In the genomic region with DNA sequence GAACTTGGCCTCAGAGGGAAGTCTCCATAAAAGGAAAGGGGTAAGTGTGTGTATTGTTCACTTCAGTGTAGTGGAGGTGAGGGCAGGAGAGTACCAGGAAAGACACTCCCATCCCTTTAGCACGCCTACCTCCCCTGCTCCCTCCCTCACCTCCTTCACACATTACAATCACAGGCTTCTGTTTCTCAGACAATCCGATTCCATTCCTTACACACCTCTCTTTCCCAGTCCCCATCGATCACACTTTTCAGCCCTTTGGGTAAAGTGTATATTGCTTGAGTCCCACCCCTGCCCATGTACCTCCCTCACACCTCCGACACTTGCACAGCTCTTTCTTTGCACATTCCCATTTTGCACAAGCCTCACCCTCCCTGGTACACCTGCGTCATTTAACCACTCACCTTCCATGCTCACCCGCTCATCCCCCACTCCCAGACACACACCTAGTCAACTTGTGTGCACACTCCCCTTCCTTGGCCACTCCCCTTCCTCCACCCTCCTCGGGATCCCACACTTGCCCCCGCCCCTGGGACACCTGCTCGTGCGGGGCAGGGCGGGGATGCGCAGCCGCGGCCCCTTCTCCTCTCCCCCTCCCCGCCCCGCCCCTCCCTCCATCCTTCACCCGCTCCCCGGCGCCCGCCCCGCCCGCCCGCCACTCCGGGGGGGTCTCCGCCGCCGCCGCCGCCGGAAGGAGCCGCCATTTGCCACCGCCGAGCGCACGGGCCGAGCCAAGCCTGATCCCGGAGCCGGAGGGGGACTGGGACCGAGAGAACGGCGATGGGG, we compare ENCODE assay signal across 7 cellular contexts. TPM values are rescaled to one million over a fixed set of nuclear protein-coding genes. Genes with fewer than 3 reads are reported as not detected.
DNase-seq lines count a peak whose midpoint lies in the region; ATAC-seq and TF ChIP-seq lines count a peak whose summit lies in the region.

A gene with protein sequence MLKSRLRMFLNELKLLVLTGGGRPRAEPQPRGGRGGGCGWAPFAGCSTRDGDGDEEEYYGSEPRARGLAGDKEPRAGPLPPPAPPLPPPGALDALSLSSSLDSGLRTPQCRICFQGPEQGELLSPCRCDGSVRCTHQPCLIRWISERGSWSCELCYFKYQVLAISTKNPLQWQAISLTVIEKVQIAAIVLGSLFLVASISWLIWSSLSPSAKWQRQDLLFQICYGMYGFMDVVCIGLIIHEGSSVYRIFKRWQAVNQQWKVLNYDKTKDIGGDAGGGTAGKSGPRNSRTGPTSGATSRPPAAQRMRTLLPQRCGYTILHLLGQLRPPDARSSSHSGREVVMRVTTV (plus strand): TSS at position 693 of the 783 bp plus-strand sequence. CDS start 426 bp downstream, outside the sequence.

- no peaks in the 10 kb centered on the region for H3K27me3 Mint-ChIP-seq in activated CD4-positive, alpha-beta memory T cell treated with anti-CD3 and anti-CD28 coated beads for 36 hours
- peaks cover 55% of the 10 kb centered on the region for H3K27me3 Mint-ChIP-seq in mesothelial cell of epicardium (ENCODE audit: low read depth)

- H3K27ac ChIP-seq in ectodermal cell (ENCODE audit: insufficient read depth, low read depth, low read length, poor library complexity, severe bottlenecking), result no peak within 1 kb of the TSS

- peak within 1 kb of the TSS; percentile 81 for H3K4me3 Mint-ChIP-seq in activated CD4-positive, alpha-beta memory T cell treated with anti-CD3 and anti-CD28 coated beads for 36 hours
- H3K4me3 Mint-ChIP-seq in mesothelial cell of epicardium, result peak within 1 kb of the TSS; percentile 79

- H3K4me1 ChIP-seq in ectodermal cell (ENCODE audit: control insufficient read depth, insufficient read depth, low read length), result peaks cover 31% of the 10 kb centered on the region

- DNase-seq in NCI-H526 treated with DMSO at 0.1 percent for 48 hours (lab: John Stamatoyannopoulos, UW), result peak; percentile 79
- peak; percentile 92 for DNase-seq in activated CD4-positive, alpha-beta memory T cell treated with anti-CD3 and anti-CD28 coated beads for 36 hours
- no peak for DNase-seq in mesothelial cell of epicardium (ENCODE audit: low spot score in 2 of 2, unreplicated experiment in 2 of 2)
- DNase-seq in stimulated activated CD8-positive, alpha-beta memory T cell treated with anti-CD3 and anti-CD28 coated beads, Interleukin-4, amount 100 ng/mL, for 24 hours (ENCODE audit: low read depth), result peak; percentile 76

- peaks cover 10% of the 10 kb centered on the region for H3K36me3 ChIP-seq in ectodermal cell (ENCODE audit: control insufficient read depth, insufficient read depth, low read length)

- H3K27ac Mint-ChIP-seq in activated CD4-positive, alpha-beta memory T cell treated with anti-CD3 and anti-CD28 coated beads for 36 hours, result peak within 1 kb of the TSS; percentile 77
- peak within 1 kb of the TSS; percentile 64 for H3K27ac Mint-ChIP-seq in mesothelial cell of epicardium

- H3K27me3 ChIP-seq in ectodermal cell (ENCODE audit: control insufficient read depth, insufficient read depth, low read length, poor library complexity, severe bottlenecking), result peaks cover 43% of the 10 kb centered on the region

- CTCF ChIA-PET in activated CD4-positive, alpha-beta memory T cell treated with anti-CD3 and anti-CD28 coated beads for 36 hours (lab: Charles Lee), result interaction anchor here (0.6 to 2.6 kb wide), 2 partner anchors 10 to 31 kb away, joined by 3 to 17 read pairs; a partner anchor contains a TSS

- intact Hi-C loops in activated CD4-positive, alpha-beta memory T cell treated with anti-CD3 and anti-CD28 coated beads for 36 hours (cut with micrococcal nuclease), result loop anchor here (10.0 kb wide), 1 partner anchor 680 kb away; a partner anchor contains a TSS

- peaks cover 60% of the 10 kb centered on the region for H3K4me1 Mint-ChIP-seq in activated CD4-positive, alpha-beta memory T cell treated with anti-CD3 and anti-CD28 coated beads for 36 hours (ENCODE audit: low read depth)
- peaks cover 45% of the 10 kb centered on the region for H3K4me1 Mint-ChIP-seq in mesothelial cell of epicardium

- H3K9me3 ChIP-seq in ectodermal cell (ENCODE audit: control insufficient read depth, low read length), result no peaks in the 10 kb centered on the region

- no peaks in the 10 kb centered on the region for H3K9me3 Mint-ChIP-seq in activated CD4-positive, alpha-beta memory T cell treated with anti-CD3 and anti-CD28 coated beads for 36 hours
- no peaks in the 10 kb centered on the region for H3K9me3 Mint-ChIP-seq in mesothelial cell of epicardium

- TF ChIP-seq CTCF in mesothelial cell of epicardium (IDR thresholded peaks at IDR 0.05; ENCODE audit: unreplicated experiment), result no peak

- ATAC-seq in GM18868 (IDR thresholded peaks at IDR 0.05; ENCODE audit: unreplicated experiment), result peak; percentile 45
- ATAC-seq in HG03139 (IDR thresholded peaks at IDR 0.05; ENCODE audit: unreplicated experiment), result peak; percentile 29

- H3K36me3 Mint-ChIP-seq in activated CD4-positive, alpha-beta memory T cell treated with anti-CD3 and anti-CD28 coated beads for 36 hours, result peaks cover 36% of the 10 kb centered on the region
- H3K36me3 Mint-ChIP-seq in mesothelial cell of epicardium, result peaks cover 18% of the 10 kb centered on the region

- 1% methylated on average over 34 to 39 of the region's 41 CpGs for WGBS in ectodermal cell, 2 experiments

- H3K4me3 ChIP-seq in ectodermal cell (ENCODE audit: insufficient read depth, low read depth, low read length), result peak within 1 kb of the TSS; percentile 51

- POLR2A ChIA-PET in activated CD4-positive, alpha-beta memory T cell treated with anti-CD3 and anti-CD28 coated beads for 36 hours (lab: Charles Lee), result interaction anchor here (0.6 to 1.8 kb wide), 3 partner anchors 10 to 17 kb away, joined by 3 to 6 read pairs (median 4); a partner anchor contains a TSS

RNA-seq across cellular contexts. Expression of the gene that starts here (rescaled TPM):
- 10 to 100 TPM; 20.9 to 21.2 TPM for total RNA-seq in activated CD4-positive, alpha-beta memory T cell treated with anti-CD3 and anti-CD28 coated beads for 36 hours
- polyA plus RNA-seq in ectodermal cell (2013, experiment 1 of 4), result 13.2 TPM
- polyA plus RNA-seq in ectodermal cell (2013, experiment 2 of 4), result 14.9 TPM
- 10.8 TPM for polyA plus RNA-seq in ectodermal cell (2013, experiment 3 of 4)
- 12.8 TPM for polyA plus RNA-seq in ectodermal cell (2013, experiment 4 of 4)
- 11.0 to 13.2 TPM (median 12.7 TPM) in 3 replicates for total RNA-seq in mesothelial cell of epicardium

Comparison
In these comparisons a context has a peak if more than half of its experiments do, and no peak if none do; other contexts are left out.
1. DNase-seq: peak in NCI-H526 treated with DMSO at 0.1 percent for 48 hours (single experiment), activated CD4-positive, alpha-beta memory T cell treated with anti-CD3 and anti-CD28 coated beads for 36 hours (single experiment) and stimulated activated CD8-positive, alpha-beta memory T cell treated with anti-CD3 and anti-CD28 coated beads, Interleukin-4, amount 100 ng/mL, for 24 hours (single experiment); none in mesothelial cell of epicardium (0 of 2).